15 cellular contexts compared by ENCODE assay signal in genomic region chr2:39142012-39142346, GRCh38. TPM values are rescaled to one million over a fixed set of nuclear protein-coding genes. Genes with fewer than 3 reads are reported as not detected.
DNase-seq lines count a peak whose midpoint lies in the region; ATAC-seq and TF ChIP-seq lines count a peak whose summit lies in the region.
"Had no signal": no experiment of that assay in that cellular context is flagged by ENCODE, and none has a peak within 500 bp of the region (broad histone marks: within the 10 kb centered on the region; RNA-seq: fewer than 3 reads in every experiment).

No MANE protein-coding gene starts in this region.

- H3K36me3 Mint-ChIP-seq in MCF 10A (ENCODE audit: insufficient read depth, unreplicated experiment): no peaks in the 10 kb centered on the region
- peaks cover 7% of the 10 kb centered on the region for H3K36me3 Mint-ChIP-seq in activated CD4-positive, alpha-beta memory T cell treated with anti-CD3 and anti-CD28 coated beads, Interleukin-2, amount 10 ng/mL, durations not matched to agents 7 days and 5 days (ENCODE audit: low read depth)
- H3K36me3 Mint-ChIP-seq in endothelial cell (ENCODE audit: low read depth, unreplicated experiment): no peaks in the 10 kb centered on the region

- in situ Hi-C loops in mammary epithelial cell (cut with MboI; ENCODE audit: low sequenced_read_pairs in 2 of 2): no loop called here

- H3K27me3 ChIP-seq in mammary epithelial cell (ENCODE audit: insufficient read depth, low read length) (no peaks in the 10 kb centered on the region), HUES48 (ENCODE audit: control insufficient read depth, insufficient read depth, low read length) (no peaks in the 10 kb centered on the region)
- H3K27me3 ChIP-seq: upper lobe of left lung had no signal

- H4K20me1 ChIP-seq in mammary epithelial cell (ENCODE audit: insufficient read depth, low read length): no peaks in the 10 kb centered on the region

- CTCF ChIA-PET in MCF 10A (lab: Yijun Ruan, JAX): interaction anchor here (0.6 to 2.6 kb wide), 3 partner anchors 86 to 880 kb away, joined by 3 to 9 read pairs (median 3); no protein-coding TSS in a partner anchor
- CTCF ChIA-PET in mammary epithelial cell (lab: Charles Lee; ENCODE audit: low non-redundant PET): no interaction called here
- CTCF ChIA-PET in activated CD4-positive, alpha-beta memory T cell treated with anti-CD3 and anti-CD28 coated beads, Interleukin-2, amount 10 ng/mL, durations not matched to agents 7 days and 5 days (lab: Charles Lee): interaction anchor here (0.7 to 5.2 kb wide), 9 partner anchors 13 to 195 kb away, joined by 3 to 42 read pairs (median 7); partner anchors contain the start of gene SOS1

- intact Hi-C loops in MCF 10A (cut with micrococcal nuclease): no loop called here
- intact Hi-C loops in mammary epithelial cell (cut with micrococcal nuclease): no loop called here
- intact Hi-C loops in head of caudate nucleus (cut with DNase I): no loop called here

- DNase-seq in MCF 10A (ENCODE audit: unreplicated experiment) (no peak), mammary epithelial cell (no peak), omental fat pad (ENCODE audit: low spot score) (no peak), head of caudate nucleus (no peak), activated gamma-delta T cell treated with Interleukin-2 at 50 U/mL for 16 hours (no peak), endothelial cell (ENCODE audit: low spot score) (no peak)
- peak; percentile 71 for DNase-seq in activated CD4-positive, alpha-beta memory T cell treated with anti-CD3 and anti-CD28 coated beads, Interleukin-2, amount 10 ng/mL, durations not matched to agents 7 days and 5 days
- DNase-seq: activated gamma-delta T cell; effector CD4-positive, alpha-beta T cell; lower lobe of right lung; stimulated activated CD4-positive, alpha-beta T cell treated with anti-CD3 and anti-CD28 coated beads, Interleukin-1b, Interleukin-23, amount 100 ng/mL, for 48 hours; SW 1271; upper lobe of left lung had no signal

- H3K9ac ChIP-seq in mammary epithelial cell (ENCODE audit: insufficient read depth, low read length) (no peak overlapping the region), HUES48 (ENCODE audit: low read depth, low read length) (no peak overlapping the region)

- H3K79me2 ChIP-seq in mammary epithelial cell (ENCODE audit: insufficient read depth, low read length): no peaks in the 10 kb centered on the region

- no peak overlapping the region for H2AFZ ChIP-seq in mammary epithelial cell (ENCODE audit: low read depth, low read length)

- TF ChIP-seq CTCF in MCF 10A (IDR thresholded peaks at IDR 0.05; ENCODE audit: unreplicated experiment) (no peak), mammary epithelial cell (conservative IDR thresholded peaks at IDR 0.05 in 1 of 2, IDR thresholded peaks at IDR 0.05 in 1 of 2; ENCODE audit: extremely low read depth in 1 of 2, insufficient read depth in 1 of 2, low read depth in 1 of 2, low read length in 2 of 2) (no peak), omental fat pad (IDR thresholded peaks at IDR 0.05) (no peak), endothelial cell (IDR thresholded peaks at IDR 0.05; ENCODE audit: unreplicated experiment) (no peak)

- H3K36me3 ChIP-seq in mammary epithelial cell (ENCODE audit: insufficient read depth, low read length) (no peaks in the 10 kb centered on the region), HUES48 (ENCODE audit: control insufficient read depth, insufficient read depth, low read length) (no peaks in the 10 kb centered on the region)
- H3K36me3 ChIP-seq: lower lobe of right lung, upper lobe of left lung had no signal

- H3K4me2 ChIP-seq in mammary epithelial cell (ENCODE audit: insufficient read depth, low read depth, low read length): no peak overlapping the region

- H3K4me1 Mint-ChIP-seq in MCF 10A (ENCODE audit: insufficient read depth, unreplicated experiment) (peaks cover 10% of the 10 kb centered on the region), endothelial cell (ENCODE audit: unreplicated experiment) (no peaks in the 10 kb centered on the region)
- peaks cover 68% of the 10 kb centered on the region for H3K4me1 Mint-ChIP-seq in activated CD4-positive, alpha-beta memory T cell treated with anti-CD3 and anti-CD28 coated beads, Interleukin-2, amount 10 ng/mL, durations not matched to agents 7 days and 5 days

- peak; percentile 70 for ATAC-seq in omental fat pad (ENCODE audit: low FRiP score)
- ATAC-seq: lower lobe of right lung, Panc1 had no signal

- POLR2A ChIA-PET in MCF 10A (lab: Yijun Ruan, JAX): interaction anchor here (0.8 to 3.2 kb wide), 4 partner anchors 17 to 44 kb away, joined by 3 to 21 read pairs (median 6); partner anchors contain the start of gene SOS1
- POLR2A ChIA-PET in activated CD4-positive, alpha-beta memory T cell treated with anti-CD3 and anti-CD28 coated beads, Interleukin-2, amount 10 ng/mL, durations not matched to agents 7 days and 5 days (lab: Charles Lee): interaction anchor here (1.0 to 16.3 kb wide), 10 partner anchors 9 to 391 kb away, joined by 3 to 770 read pairs (median 5); partner anchors contain the start of genes SOS1 and SRSF7

- H3K27ac Mint-ChIP-seq in MCF 10A (ENCODE audit: low read depth, unreplicated experiment): peak overlapping the region; percentile 7
- H3K27ac Mint-ChIP-seq in activated CD4-positive, alpha-beta memory T cell treated with anti-CD3 and anti-CD28 coated beads, Interleukin-2, amount 10 ng/mL, durations not matched to agents 7 days and 5 days: peak overlapping the region; percentile 93
- no peak overlapping the region for H3K27ac Mint-ChIP-seq in endothelial cell (ENCODE audit: unreplicated experiment)

- H3K4me3 ChIP-seq in mammary epithelial cell (replicated peaks in 1 of 3; ENCODE audit: insufficient read depth in 1 of 3, low read depth in 2 of 3, low read length in 3 of 3): no peak overlapping the region
- no peak overlapping the region for H3K4me3 ChIP-seq in HUES48 (ENCODE audit: low read depth, low read length)
- H3K4me3 ChIP-seq: lower lobe of right lung, upper lobe of left lung had no signal

- peaks cover 3% of the 10 kb centered on the region for H3K4me1 ChIP-seq in mammary epithelial cell (ENCODE audit: insufficient read depth, low read length)
- peaks cover 24% of the 10 kb centered on the region for H3K4me1 ChIP-seq in HUES48 (ENCODE audit: control insufficient read depth, insufficient read depth, low read length)

- dilution Hi-C loops in mammary epithelial cell (cut with HindIII; ENCODE audit: low sequenced_read_pairs): no loop called here

- H3K27me3 Mint-ChIP-seq in MCF 10A (ENCODE audit: insufficient read depth, unreplicated experiment): no peaks in the 10 kb centered on the region
- no peaks in the 10 kb centered on the region for H3K27me3 Mint-ChIP-seq in activated CD4-positive, alpha-beta memory T cell treated with anti-CD3 and anti-CD28 coated beads, Interleukin-2, amount 10 ng/mL, durations not matched to agents 7 days and 5 days
- H3K27me3 Mint-ChIP-seq in endothelial cell (ENCODE audit: unreplicated experiment): no peaks in the 10 kb centered on the region

- 86% methylated on average over 2 of the region's 2 CpGs for WGBS in mammary epithelial cell (ENCODE audit: low coverage, missing lambda C conversion rate)

- BruUV-seq in MCF 10A (replicated peaks; lab: Mats Ljungman, UMichigan) (no TSS peak), mammary epithelial cell (replicated peaks; lab: Mats Ljungman, UMichigan) (no TSS peak)

- H3K4me3 Mint-ChIP-seq in MCF 10A (ENCODE audit: unreplicated experiment) (peak overlapping the region; percentile 35), endothelial cell (ENCODE audit: unreplicated experiment) (no peak overlapping the region)
- H3K4me3 Mint-ChIP-seq in activated CD4-positive, alpha-beta memory T cell treated with anti-CD3 and anti-CD28 coated beads, Interleukin-2, amount 10 ng/mL, durations not matched to agents 7 days and 5 days: no peak overlapping the region

- H3K27ac ChIP-seq in mammary epithelial cell (ENCODE audit: insufficient read depth, low read depth, low read length) (no peak overlapping the region), HUES48 (ENCODE audit: low read depth, low read length) (peak overlapping the region; percentile 35)
- H3K27ac ChIP-seq: lower lobe of right lung, upper lobe of left lung had no signal

- H3K9me3 ChIP-seq in mammary epithelial cell (replicated peaks; ENCODE audit: insufficient read depth, low read length) (no peaks in the 10 kb centered on the region), HUES48 (ENCODE audit: control insufficient read depth, insufficient read depth, low read length) (no peaks in the 10 kb centered on the region)
- H3K9me3 ChIP-seq: lower lobe of right lung, upper lobe of left lung had no signal

- H3K9me3 Mint-ChIP-seq in MCF 10A (ENCODE audit: unreplicated experiment): no peaks in the 10 kb centered on the region
- H3K9me3 Mint-ChIP-seq in activated CD4-positive, alpha-beta memory T cell treated with anti-CD3 and anti-CD28 coated beads, Interleukin-2, amount 10 ng/mL, durations not matched to agents 7 days and 5 days: peaks cover 5% of the 10 kb centered on the region
- H3K9me3 Mint-ChIP-seq in endothelial cell (ENCODE audit: unreplicated experiment): no peaks in the 10 kb centered on the region

RNA-seq across cellular contexts. Expression of gene SOS1, which starts 21.1 kb away (rescaled TPM):
- total RNA-seq in MCF 10A (2022) (18.5 and 23.3 TPM in 2 replicates), mammary epithelial cell (10 to 100 TPM; 23.7 to 29.1 TPM), omental fat pad (10 to 100 TPM; 23.1 to 70.8 (median 31.6) TPM), endothelial cell (ENCODE audit: unreplicated experiment) (35.3 TPM)
- polyA plus RNA-seq in mammary epithelial cell: 15.1 TPM
- polyA minus RNA-seq in mammary epithelial cell: 71.3 TPM
- total RNA-seq in activated CD4-positive, alpha-beta memory T cell treated with anti-CD3 and anti-CD28 coated beads, Interleukin-2, amount 10 ng/mL, durations not matched to agents 7 days and 5 days: 100 to 1,000 TPM; 229 to 254 TPM
